In the genomic region with DNA sequence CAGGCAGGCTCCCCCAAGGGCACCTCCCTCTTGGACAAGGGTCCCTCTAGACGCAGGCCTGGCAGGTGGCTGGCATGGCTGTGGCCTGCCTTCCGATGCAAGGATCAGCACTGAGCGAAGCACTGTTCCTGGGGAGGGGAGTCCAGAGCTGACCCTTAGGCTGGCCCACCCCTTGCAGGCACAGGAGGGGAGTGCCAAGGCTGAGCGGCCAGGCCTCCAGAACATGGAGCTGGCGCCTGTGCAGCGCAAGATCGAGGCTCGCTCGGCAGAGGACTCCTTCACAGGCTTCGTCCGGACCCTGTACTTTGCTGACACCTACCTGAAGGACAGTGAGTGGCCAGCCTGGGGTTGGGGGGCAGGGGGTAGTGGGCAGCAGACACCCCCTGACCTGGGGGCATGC, we compare ENCODE assay signal across 18 cellular contexts. TPM values are rescaled to one million over a fixed set of nuclear protein-coding genes. Genes with fewer than 3 reads are reported as not detected.
DNase-seq lines count a peak whose midpoint lies in the region; ATAC-seq and TF ChIP-seq lines count a peak whose summit lies in the region.
"Had no signal": no experiment of that assay in that cellular context is flagged by ENCODE, and none has a peak within 500 bp of the region (broad histone marks: within the 10 kb centered on the region; RNA-seq: fewer than 3 reads in every experiment).

No MANE protein-coding gene starts in this region.

- H3K4me2 ChIP-seq in SU-DHL-6 (ENCODE audit: low read depth, low read length, poor library complexity, severe bottlenecking) (peak overlapping the region; percentile 11), GM23248 (ENCODE audit: unreplicated experiment) (no peak overlapping the region)
- H3K4me2 ChIP-seq: A549 had no signal

- H3K27me3 ChIP-seq in SU-DHL-6 (ENCODE audit: low read length) (no peaks in the 10 kb centered on the region), transverse colon (no peaks in the 10 kb centered on the region), GM23248 (replicated peaks; ENCODE audit: insufficient read depth) (peaks cover 6% of the 10 kb centered on the region; the same call in 1 of the 2 replicates)
- H3K27me3 ChIP-seq: ascending aorta, heart left ventricle had no signal

- in situ Hi-C loops in transverse colon (cut with MboI; ENCODE audit: low pct_ligation_motif_present in 1 of 4, low pct_unique_long_range_greater_than_20kb in 1 of 4, low sequenced_read_pairs in 3 of 4), result no loop called here
- in situ Hi-C loops in GM23248 (cut with MboI), result no loop called here

- no peaks in the 10 kb centered on the region for H3K36me3 ChIP-seq in SU-DHL-6 (ENCODE audit: low read length)
- H3K36me3 ChIP-seq in transverse colon, result peaks cover 0 to 19% (median 0%) of the 10 kb centered on the region in 4 donors
- H3K36me3 ChIP-seq in GM23248 (ENCODE audit: low read depth), result no peaks in the 10 kb centered on the region
- H3K36me3 ChIP-seq: ascending aorta, heart left ventricle had no signal

- no peak overlapping the region for H3K4me3 Mint-ChIP-seq in activated CD4-positive, alpha-beta T cell treated with anti-CD3 and anti-CD28 coated beads, Interleukin-2, amount 10 ng/mL, durations not matched to agents 7 days and 5 days
- H3K4me3 Mint-ChIP-seq in activated CD4-positive, alpha-beta T cell treated with anti-CD3 and anti-CD28 coated beads for 36 hours, result no peak overlapping the region
- no peak overlapping the region for H3K4me3 Mint-ChIP-seq in nephron progenitor cell
- H3K4me3 Mint-ChIP-seq: immature natural killer cell had no signal

- no peak for TF ChIP-seq EP300 in transverse colon (IDR thresholded peaks at IDR 0.05; ENCODE audit: low read depth)

- H3K4me3 ChIP-seq in SU-DHL-6 (ENCODE audit: insufficient read depth, low read length, poor library complexity, severe bottlenecking) (no peak overlapping the region), transverse colon (no peak overlapping the region), GM23248 (no peak overlapping the region)
- H3K4me3 ChIP-seq: A549, ascending aorta had no signal

- POLR2A ChIA-PET in activated CD4-positive, alpha-beta T cell treated with anti-CD3 and anti-CD28 coated beads, Interleukin-2, amount 10 ng/mL, durations not matched to agents 7 days and 5 days (lab: Charles Lee), result no interaction called here
- POLR2A ChIA-PET in activated CD4-positive, alpha-beta T cell treated with anti-CD3 and anti-CD28 coated beads for 36 hours (lab: Charles Lee), result no interaction called here

- peak overlapping the region; percentile 46 for H3K27ac Mint-ChIP-seq in activated CD4-positive, alpha-beta T cell treated with anti-CD3 and anti-CD28 coated beads, Interleukin-2, amount 10 ng/mL, durations not matched to agents 7 days and 5 days
- no peak overlapping the region for H3K27ac Mint-ChIP-seq in activated CD4-positive, alpha-beta T cell treated with anti-CD3 and anti-CD28 coated beads for 36 hours
- peak overlapping the region; percentile 66 for H3K27ac Mint-ChIP-seq in nephron progenitor cell
- H3K27ac Mint-ChIP-seq: immature natural killer cell had no signal

- peaks cover 6% of the 10 kb centered on the region for H3K4me1 Mint-ChIP-seq in activated CD4-positive, alpha-beta T cell treated with anti-CD3 and anti-CD28 coated beads, Interleukin-2, amount 10 ng/mL, durations not matched to agents 7 days and 5 days
- no peaks in the 10 kb centered on the region for H3K4me1 Mint-ChIP-seq in activated CD4-positive, alpha-beta T cell treated with anti-CD3 and anti-CD28 coated beads for 36 hours
- H3K4me1 Mint-ChIP-seq in nephron progenitor cell, result peaks cover 35% of the 10 kb centered on the region

- H3K9me3 ChIP-seq in SU-DHL-6 (ENCODE audit: insufficient read depth, low read length) (no peaks in the 10 kb centered on the region), transverse colon (no peaks in the 10 kb centered on the region), GM23248 (ENCODE audit: low read depth) (no peaks in the 10 kb centered on the region)
- H3K9me3 ChIP-seq: A549, ascending aorta, heart left ventricle had no signal

- peak overlapping the region; percentile 84 for H2AFZ ChIP-seq in SU-DHL-6 (ENCODE audit: low read depth, low read length, severe bottlenecking)
- no peak overlapping the region for H2AFZ ChIP-seq in GM23248

- no peak for DNase-seq in activated CD4-positive, alpha-beta T cell treated with anti-CD3 and anti-CD28 coated beads, Interleukin-2, amount 10 ng/mL, durations not matched to agents 7 days and 5 days
- DNase-seq in activated CD4-positive, alpha-beta T cell treated with anti-CD3 and anti-CD28 coated beads for 36 hours, result no peak
- no peak for DNase-seq in nephron progenitor cell
- no peak for DNase-seq in transverse colon
- DNase-seq in GM23248, result no peak
- DNase-seq in superior temporal gyrus (ENCODE audit: extremely low spot score), result no peak
- no peak for DNase-seq in NOMO-1 treated with DMSO at 0.1 percent for 48 hours (lab: John Stamatoyannopoulos, UW; ENCODE audit: unreplicated experiment)
- DNase-seq: activated naive CD4-positive, alpha-beta T cell treated with anti-CD3 and anti-CD28 coated beads, Interleukin-2, amount 50 U/mL, for 16 hours; activated T-cell treated with anti-CD3 and anti-CD28 coated beads for 4 hours; DMS 273 treated with DMSO at 0.1 percent for 48 hours; immature natural killer cell; NCI-H146; NCI-H2227 treated with DMSO at 0.1 percent for 48 hours had no signal

- H3K27me3 Mint-ChIP-seq in activated CD4-positive, alpha-beta T cell treated with anti-CD3 and anti-CD28 coated beads, Interleukin-2, amount 10 ng/mL, durations not matched to agents 7 days and 5 days, result no peaks in the 10 kb centered on the region
- H3K27me3 Mint-ChIP-seq in activated CD4-positive, alpha-beta T cell treated with anti-CD3 and anti-CD28 coated beads for 36 hours, result no peaks in the 10 kb centered on the region
- peaks cover 4% of the 10 kb centered on the region for H3K27me3 Mint-ChIP-seq in nephron progenitor cell (ENCODE audit: low read depth, poor library complexity)

- no peaks in the 10 kb centered on the region for H3K79me2 ChIP-seq in SU-DHL-6 (ENCODE audit: insufficient read depth, low read length)
- no peaks in the 10 kb centered on the region for H3K79me2 ChIP-seq in GM23248 (ENCODE audit: insufficient read depth)

- no peak for TF ChIP-seq CTCF in SU-DHL-6 (IDR thresholded peaks at IDR 0.05; ENCODE audit: insufficient read depth, low read length, poor library complexity, severe bottlenecking)
- TF ChIP-seq CTCF in nephron progenitor cell (IDR thresholded peaks at IDR 0.05), result no peak
- no peak for TF ChIP-seq CTCF in transverse colon (IDR thresholded peaks at IDR 0.05)

- H3K9ac ChIP-seq in SU-DHL-6 (ENCODE audit: low read length) (peak overlapping the region; percentile 37; the same call in 1 of the 2 replicates), GM23248 (no peak overlapping the region)

- no peaks in the 10 kb centered on the region for H3F3A ChIP-seq in SU-DHL-6 (ENCODE audit: insufficient read depth)
- no peaks in the 10 kb centered on the region for H3F3A ChIP-seq in GM23248 (ENCODE audit: insufficient read depth)

- no peak for TF ChIP-seq POLR2A in transverse colon (IDR thresholded peaks at IDR 0.05)

- H3K27ac ChIP-seq in SU-DHL-6 (ENCODE audit: low read depth, low read length) (no peak overlapping the region), transverse colon (peak overlapping the region; percentile 33 to 62 (median 50)), GM23248 (no peak overlapping the region)
- H3K27ac ChIP-seq: C4-2B had no signal

- H3K9me3 Mint-ChIP-seq in activated CD4-positive, alpha-beta T cell treated with anti-CD3 and anti-CD28 coated beads, Interleukin-2, amount 10 ng/mL, durations not matched to agents 7 days and 5 days, result no peaks in the 10 kb centered on the region
- no peaks in the 10 kb centered on the region for H3K9me3 Mint-ChIP-seq in activated CD4-positive, alpha-beta T cell treated with anti-CD3 and anti-CD28 coated beads for 36 hours (ENCODE audit: low read depth)
- H3K9me3 Mint-ChIP-seq in nephron progenitor cell, result no peaks in the 10 kb centered on the region
- H3K9me3 Mint-ChIP-seq: immature natural killer cell had no signal

- WGBS in transverse colon (ENCODE audit: low coverage in 1 of 2), 2 donors, result 94% methylated on average over 11 of the region's 11 CpGs; no CpG with 5 or more reads in 1 of the 2 donors
- WGBS in GM23248 (ENCODE audit: low coverage in 1 of 2, low lambda C conversion rate in 2 of 2, missing lambda C conversion rate in 2 of 2), 2 experiments, result 81 to 93% methylated on average over 8 to 11 of the region's 11 CpGs

- no peak for ATAC-seq in activated CD4-positive, alpha-beta T cell treated with anti-CD3 and anti-CD28 coated beads for 36 hours

- intact Hi-C loops in activated CD4-positive, alpha-beta T cell treated with anti-CD3 and anti-CD28 coated beads for 36 hours (cut with DNase I, micrococcal nuclease), result no loop called here
- intact Hi-C loops in transverse colon (cut with DNase I; ENCODE audit: low total_unique reads), result no loop called here

- no peaks in the 10 kb centered on the region for H4K20me1 ChIP-seq in SU-DHL-6 (ENCODE audit: low read depth, low read length)
- H4K20me1 ChIP-seq in GM23248 (ENCODE audit: insufficient read depth), result no peaks in the 10 kb centered on the region

- H3K36me3 Mint-ChIP-seq in activated CD4-positive, alpha-beta T cell treated with anti-CD3 and anti-CD28 coated beads, Interleukin-2, amount 10 ng/mL, durations not matched to agents 7 days and 5 days (ENCODE audit: low read depth), result no peaks in the 10 kb centered on the region
- H3K36me3 Mint-ChIP-seq in activated CD4-positive, alpha-beta T cell treated with anti-CD3 and anti-CD28 coated beads for 36 hours (ENCODE audit: low read depth), result no peaks in the 10 kb centered on the region
- no peaks in the 10 kb centered on the region for H3K36me3 Mint-ChIP-seq in nephron progenitor cell (ENCODE audit: low read depth)

- CTCF ChIA-PET in activated CD4-positive, alpha-beta T cell treated with anti-CD3 and anti-CD28 coated beads, Interleukin-2, amount 10 ng/mL, durations not matched to agents 7 days and 5 days (lab: Charles Lee), result interaction anchor here (0.8 to 1.8 kb wide), 5 partner anchors 11 to 177 kb away, joined by 3 to 6 read pairs (median 3); no protein-coding TSS in a partner anchor
- CTCF ChIA-PET in activated CD4-positive, alpha-beta T cell treated with anti-CD3 and anti-CD28 coated beads for 36 hours (lab: Charles Lee), result interaction anchor here (0.6 kb wide), 2 partner anchors 18 to 24 kb away, joined by 3 read pairs; no protein-coding TSS in a partner anchor

- peaks cover 0 to 10% (median 2%) of the 10 kb centered on the region in 4 donors for H3K4me1 ChIP-seq in transverse colon
- no peaks in the 10 kb centered on the region for H3K4me1 ChIP-seq in GM23248 (ENCODE audit: insufficient read depth)
- H3K4me1 ChIP-seq: A549, ascending aorta had no signal

- H3K9me2 ChIP-seq in SU-DHL-6 (replicated peaks; ENCODE audit: insufficient read depth, low read length), result no peaks in the 10 kb centered on the region
- no peaks in the 10 kb centered on the region for H3K9me2 ChIP-seq in GM23248 (ENCODE audit: insufficient read depth)

RNA-seq across cellular contexts. Expression of a gene that starts 16.8 kb away (rescaled TPM):
- 10 to 100 TPM; 11.0 to 13.4 TPM for total RNA-seq in activated CD4-positive, alpha-beta T cell treated with anti-CD3 and anti-CD28 coated beads, Interleukin-2, amount 10 ng/mL, durations not matched to agents 7 days and 5 days
- 10 to 100 TPM; 20.8 to 22.4 TPM for total RNA-seq in activated CD4-positive, alpha-beta T cell treated with anti-CD3 and anti-CD28 coated beads for 36 hours
- 1,000 to 10,000 TPM in 1 of 4 donors, 100 to 1,000 TPM in 2, 10 to 100 TPM in 1; 59.3 to 1,778 (median 829) TPM for total RNA-seq in transverse colon
- total RNA-seq in GM23248 (2014; rRNA removed; shearing (Covaris generic)), result 5.8 and 7.2 TPM in 2 replicates
- polyA plus RNA-seq in GM23248 (2016; fragmentation: Nextera tagmentation; extraction: Ambion mirVana), result 0.65 and 1.3 TPM in 2 replicates

RNA-seq across cellular contexts. Expression of a gene that starts 45.3 kb away (rescaled TPM):
- total RNA-seq in activated CD4-positive, alpha-beta T cell treated with anti-CD3 and anti-CD28 coated beads, Interleukin-2, amount 10 ng/mL, durations not matched to agents 7 days and 5 days, result 10 to 100 TPM; 17.8 to 24.2 TPM
- total RNA-seq in activated CD4-positive, alpha-beta T cell treated with anti-CD3 and anti-CD28 coated beads for 36 hours, result 1 to 10 TPM; 7.1 to 9.6 TPM
- total RNA-seq in transverse colon, result 1,000 to 10,000 TPM in 1 of 4 donors, 100 to 1,000 TPM in 3; 326 to 1,573 (median 641) TPM
- not detected in 2 replicates for total RNA-seq in GM23248 (2014; rRNA removed; shearing (Covaris generic))
- polyA plus RNA-seq in GM23248 (2016; fragmentation: Nextera tagmentation; extraction: Ambion mirVana), result not detected in 2 replicates

RNA-seq across cellular contexts. Expression of a gene that starts 54.4 kb away (rescaled TPM):
- 10 to 100 TPM; 48.8 to 59.2 TPM for total RNA-seq in activated CD4-positive, alpha-beta T cell treated with anti-CD3 and anti-CD28 coated beads, Interleukin-2, amount 10 ng/mL, durations not matched to agents 7 days and 5 days
- total RNA-seq in activated CD4-positive, alpha-beta T cell treated with anti-CD3 and anti-CD28 coated beads for 36 hours, result 10 to 100 TPM; 29.2 to 35.1 TPM
- 100 to 1,000 TPM in 1 of 4 donors, 10 to 100 TPM in 3; 36.6 to 105 (median 61.2) TPM for total RNA-seq in transverse colon
- 10.7 and 25.4 TPM in 2 replicates for total RNA-seq in GM23248 (2014; rRNA removed; shearing (Covaris generic))
- 7.9 and 9.8 TPM in 2 replicates for polyA plus RNA-seq in GM23248 (2016; fragmentation: Nextera tagmentation; extraction: Ambion mirVana)

RNA-seq across cellular contexts. Expression of a gene that starts 55.4 kb away (rescaled TPM):
- total RNA-seq in activated CD4-positive, alpha-beta T cell treated with anti-CD3 and anti-CD28 coated beads, Interleukin-2, amount 10 ng/mL, durations not matched to agents 7 days and 5 days, result 1 to 10 TPM in 1 of 2 experiments, under 1 TPM in 1; 0.47 to 1.1 TPM
- 1 to 10 TPM; 2.9 to 3.0 TPM for total RNA-seq in activated CD4-positive, alpha-beta T cell treated with anti-CD3 and anti-CD28 coated beads for 36 hours
- total RNA-seq in transverse colon, result 100 to 1,000 TPM in 1 of 4 donors, 10 to 100 TPM in 3; 16.5 to 128 (median 24.8) TPM
- total RNA-seq in GM23248 (2014; rRNA removed; shearing (Covaris generic)), result 6.2 and 9.2 TPM in 2 replicates
- polyA plus RNA-seq in GM23248 (2016; fragmentation: Nextera tagmentation; extraction: Ambion mirVana), result 1.9 and 2.0 TPM in 2 replicates
- polyA plus RNA-seq: immature natural killer cell had no signal

Comparison
In these comparisons a context has a peak if more than half of its experiments do, and no peak if none do; other contexts are left out.
1. H3K27ac ChIP-seq: peak in transverse colon (4 of 4); none in SU-DHL-6 (single experiment) and GM23248 (single experiment).
2. RNA of a gene that starts 45.3 kb away (total RNA-seq): 326 to 1,573 TPM in transverse colon; 17.8 to 24.2 TPM in activated CD4-positive, alpha-beta T cell treated with anti-CD3 and anti-CD28 coated beads, Interleukin-2, amount 10 ng/mL, durations not matched to agents 7 days and 5 days, 7.1 to 9.6 TPM in activated CD4-positive, alpha-beta T cell treated with anti-CD3 and anti-CD28 coated beads for 36 hours and not detected in GM23248; every median in the first group is over 10 times any median in the second.